13 cellular contexts compared by ENCODE assay signal in the genomic region with DNA sequence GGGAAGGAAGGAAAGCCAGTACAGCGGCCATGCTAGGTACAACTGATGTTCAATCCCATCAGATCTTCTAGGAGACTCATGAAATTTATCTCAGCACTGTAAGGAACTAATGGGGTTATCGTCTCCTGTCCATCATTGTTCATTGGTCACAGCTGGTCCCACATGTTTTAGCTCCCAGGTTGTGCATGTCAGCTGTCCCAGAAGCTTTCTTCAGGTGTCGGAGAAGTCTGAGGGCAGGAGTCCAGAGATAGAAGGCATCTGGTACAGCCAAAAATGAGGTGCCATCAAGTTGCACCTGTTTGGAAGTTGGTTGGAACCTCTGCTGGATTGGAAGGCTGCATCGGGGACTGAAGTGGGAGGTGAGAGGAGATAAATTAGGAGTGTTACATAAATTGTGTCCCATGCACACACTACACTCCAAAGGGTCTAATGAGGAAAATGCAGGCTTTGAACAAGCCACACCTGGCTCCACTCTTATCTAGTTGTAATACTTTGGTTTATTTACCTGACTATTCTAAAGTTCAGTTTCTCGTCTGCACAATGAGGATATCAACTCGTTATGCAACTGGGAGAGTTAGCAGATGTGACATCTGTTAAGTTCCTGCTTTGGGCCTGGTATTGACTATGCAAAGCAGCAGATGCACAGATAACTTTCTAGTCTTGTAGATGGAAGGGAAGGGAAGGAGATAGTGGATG.
"Had no signal": no experiment of that assay in that cellular context is flagged by ENCODE, and none has a peak within 500 bp of the region (broad histone marks: within the 10 kb centered on the region; RNA-seq: fewer than 3 reads in every experiment).

No MANE protein-coding gene starts in this region.

- H3K9me3 ChIP-seq: breast epithelium, esophagus squamous epithelium, left lung had no signal

- H3K4me3 ChIP-seq: breast epithelium, esophagus squamous epithelium, left lung had no signal

- H3K36me3 ChIP-seq: breast epithelium, esophagus squamous epithelium, left lung had no signal

- ATAC-seq: activated T-cell treated with anti-CD3 and anti-CD28 coated beads, Interleukin-2, amount 50 U/mL, for 4 hours; left lung had no signal

- DNase-seq: activated CD4-positive, alpha-beta memory T cell treated with anti-CD3 and anti-CD28 coated beads for 36 hours; activated gamma-delta T cell; activated naive CD8-positive, alpha-beta T cell treated with anti-CD3 and anti-CD28 coated beads for 36 hours; activated T-cell treated with anti-CD3 and anti-CD28 coated beads, Interleukin-2, amount 50 U/mL, for 4 hours; esophagus squamous epithelium; foreskin fibroblast; head of caudate nucleus; left lung; stimulated activated CD4-positive, alpha-beta T cell treated with anti-CD3 and anti-CD28 coated beads, Interleukin-15, amount 100 ng/mL, for 24 hours; stimulated activated CD4-positive, alpha-beta T cell treated with anti-CD3 and anti-CD28 coated beads, Interleukin-4, amount 100 ng/mL, for 24 hours; SW 1271; T-helper 9 cell had no signal

- H3K27ac ChIP-seq: esophagus squamous epithelium, left lung had no signal

- H3K4me1 ChIP-seq: left lung had no signal

- H3K27me3 ChIP-seq: breast epithelium, esophagus squamous epithelium, left lung had no signal
